8 cellular contexts compared by ENCODE assay signal in the genomic region with DNA sequence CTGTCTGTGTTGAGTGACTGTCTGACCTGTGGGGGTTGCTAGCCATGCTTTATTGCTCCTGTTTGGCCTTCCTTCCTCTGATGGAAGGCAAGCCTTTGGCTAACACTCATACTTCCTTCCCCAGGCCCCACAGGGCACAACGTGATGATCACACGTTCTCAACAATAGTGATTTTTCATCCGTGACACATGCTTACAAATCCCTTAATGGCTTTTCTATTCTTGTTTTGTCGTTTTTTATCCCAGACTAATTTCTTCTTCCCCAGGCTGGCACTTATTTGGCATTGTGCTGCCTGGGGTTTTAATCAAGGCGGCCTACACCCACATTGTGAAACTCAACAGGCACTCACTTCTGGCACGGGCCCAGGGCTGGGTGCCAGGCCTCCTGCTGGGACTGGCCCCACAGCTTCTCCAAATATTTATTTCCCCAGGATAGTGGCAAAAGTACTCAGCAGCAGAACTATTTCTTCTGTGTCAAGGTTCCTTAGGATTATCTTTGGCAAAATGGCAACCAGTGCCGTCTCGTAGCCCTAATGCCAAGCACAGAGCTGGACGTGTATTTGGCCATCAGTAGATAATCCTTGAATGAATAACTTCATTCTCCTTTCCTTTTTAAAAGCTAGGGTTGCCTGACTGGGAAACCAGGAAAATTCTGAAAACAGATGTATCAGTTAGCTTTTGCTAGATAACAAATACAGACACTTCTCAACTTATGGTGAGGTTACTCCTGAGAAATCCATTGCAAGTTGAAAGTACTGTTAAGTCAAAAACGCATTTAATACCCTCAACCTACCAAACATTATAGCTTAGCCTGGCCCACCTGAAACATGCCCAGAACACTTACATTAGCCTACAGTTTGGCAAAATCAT. TPM values are rescaled to one million over a fixed set of nuclear protein-coding genes. Genes with fewer than 3 reads are reported as not detected.
A peak's percentile ranks its signal among the peaks of the same experiment; 100 is the strongest.
DNase-seq lines count a peak whose midpoint lies in the region; ATAC-seq and TF ChIP-seq lines count a peak whose summit lies in the region.

No MANE protein-coding gene starts in this region.

- H3K4me1 Mint-ChIP-seq in T-cell = peaks cover 95 to 98% (median 96%) of the 10 kb centered on the region in 3 donors
- H3K4me1 Mint-ChIP-seq in Caco-2 (ENCODE audit: low read depth, unreplicated experiment) = peaks cover 20% of the 10 kb centered on the region

- H3K36me3 Mint-ChIP-seq in T-cell (peaks cover 3% of the 10 kb centered on the region), Caco-2 (ENCODE audit: insufficient read depth, unreplicated experiment) (peaks cover 5% of the 10 kb centered on the region)

- no peaks in the 10 kb centered on the region for H3K27me3 Mint-ChIP-seq in T-cell
- H3K27me3 Mint-ChIP-seq in Caco-2 (ENCODE audit: insufficient read depth, unreplicated experiment) = no peaks in the 10 kb centered on the region

- ATAC-seq in T-cell (replicated peaks in 1 of 4) = no peak
- peak; percentile 74 to 87 (median 76) for ATAC-seq in psoas muscle
- no peak for ATAC-seq in GM21576 (IDR thresholded peaks at IDR 0.05; ENCODE audit: unreplicated experiment)

- no peaks in the 10 kb centered on the region for H3K9me3 ChIP-seq in psoas muscle
- no peaks in the 10 kb centered on the region; the same call in 1 of the 2 replicates for H3K9me3 ChIP-seq in Caco-2

- H3K4me1 ChIP-seq in psoas muscle (peaks cover 30% of the 10 kb centered on the region), Caco-2 (peaks cover 31% of the 10 kb centered on the region)

- BruUV-seq in Caco-2 (replicated peaks; lab: Mats Ljungman, UMichigan) = no TSS peak

- intact Hi-C loops in psoas muscle (cut with DNase I) = no loop called here
- intact Hi-C loops in Caco-2 (cut with micrococcal nuclease; ENCODE audit: unreplicated experiment) = no loop called here

- CTCF ChIA-PET in T-cell (lab: Charles Lee) = interaction anchor here (0.6 to 1.8 kb wide), 4 partner anchors 28 to 283 kb away, joined by 3 to 6 read pairs (median 4); no protein-coding TSS in a partner anchor
- CTCF ChIA-PET in Caco-2 (lab: Charles Lee) = interaction anchor here (0.5 kb wide), 1 partner anchor 403 kb away, joined by 3 read pairs; no protein-coding TSS in a partner anchor

- H3K9me3 Mint-ChIP-seq in T-cell (peaks cover 0 to 3% (median 0%) of the 10 kb centered on the region in 3 donors), Caco-2 (ENCODE audit: unreplicated experiment) (peaks cover 8% of the 10 kb centered on the region)

- no peaks in the 10 kb centered on the region for H3K36me3 ChIP-seq in psoas muscle (ENCODE audit: insufficient read depth in 1 of 2, low read depth in 1 of 2)
- H3K36me3 ChIP-seq in Caco-2 (ENCODE audit: control insufficient read depth, insufficient read depth, low read length) = no peaks in the 10 kb centered on the region

- peak overlapping the region; percentile 68 for H3K27ac ChIP-seq in psoas muscle

- DNase-seq in AML-193 (lab: John Stamatoyannopoulos, UW) (peak; percentile 84 to 88), HPDE6-E6E7 (ENCODE audit: extremely low spot score) (peak; percentile 37), T-cell (no peak), fibroblast of villous mesenchyme (ENCODE audit: low read depth) (peak; percentile 69), psoas muscle (peak; percentile 82 to 87), Caco-2 (no peak)
- DNase-seq in activated CD8-positive, alpha-beta memory T cell treated with anti-CD3 and anti-CD28 coated beads, Interleukin-2, amount 50 U/mL, for 48 hours = no peak

- TF ChIP-seq CTCF in fibroblast of villous mesenchyme (IDR thresholded peaks at IDR 0.05; ENCODE audit: insufficient read depth, low read depth, low read length) (no peak), psoas muscle (IDR thresholded peaks at IDR 0.05) (no peak), Caco-2 (IDR thresholded peaks at IDR 0.05; ENCODE audit: insufficient read depth in 1 of 2, low read depth in 1 of 2, low read length in 1 of 2, severe bottlenecking in 1 of 2, unreplicated experiment in 1 of 2) (no peak)

- H3K27ac Mint-ChIP-seq in T-cell (peak overlapping the region; percentile 94 to 98), Caco-2 (ENCODE audit: unreplicated experiment) (no peak overlapping the region)

- peak overlapping the region in 2 of 3 donors; percentile 32 to 70 for H3K4me3 Mint-ChIP-seq in T-cell
- H3K4me3 Mint-ChIP-seq in Caco-2 (ENCODE audit: unreplicated experiment) = no peak overlapping the region

- 19 to 22% (median 22%) methylated on average over 10 of the region's 10 CpGs for WGBS in psoas muscle, 3 donors

- no peaks in the 10 kb centered on the region for H3K27me3 ChIP-seq in psoas muscle (ENCODE audit: insufficient read depth in 3 of 3, low read length in 2 of 3)
- no peaks in the 10 kb centered on the region for H3K27me3 ChIP-seq in Caco-2 (replicated peaks; ENCODE audit: control insufficient read depth, insufficient read depth, low read length)

- no peak overlapping the region for H3K4me3 ChIP-seq in fibroblast of villous mesenchyme (ENCODE audit: low read depth, low read length)
- no peak overlapping the region for H3K4me3 ChIP-seq in psoas muscle
- H3K4me3 ChIP-seq in Caco-2 (ENCODE audit: low read depth, low read length) = no peak overlapping the region

- POLR2A ChIA-PET in T-cell (lab: Charles Lee) = interaction anchor here in 1 of 2 donors (0.6 to 1.0 kb wide), 2 partner anchors 12 to 35 kb away, joined by 3 read pairs; no protein-coding TSS in a partner anchor
- POLR2A ChIA-PET in Caco-2 (lab: Charles Lee) = no interaction called here

RNA-seq across cellular contexts. Expression of a gene that starts 30.6 kb away (rescaled TPM):
- total RNA-seq in T-cell (10 to 100 TPM; 40.7 to 56.7 (median 47.8) TPM), fibroblast of villous mesenchyme (8.2 and 8.4 TPM in 2 replicates), psoas muscle (10 to 100 TPM in 1 of 4 donors, 1 to 10 TPM in 3; 2.6 to 18.5 (median 6.1) TPM), Caco-2 (2022) (27.0 and 37.8 TPM in 2 replicates)
- 1 to 10 TPM in 2 of 3 donors, under 1 TPM in 1; 0.65 to 2.6 (median 1.9) TPM for polyA plus RNA-seq in psoas muscle

Comparison
In these comparisons a context has a peak if more than half of its experiments do, and no peak if none do; other contexts are left out.
1. DNase-seq: peak in AML-193 (2 of 2), HPDE6-E6E7 (single experiment), fibroblast of villous mesenchyme (single experiment) and psoas muscle (2 of 2); none in T-cell (0 of 34), Caco-2 (0 of 2) and activated CD8-positive, alpha-beta memory T cell treated with anti-CD3 and anti-CD28 coated beads, Interleukin-2, amount 50 U/mL, for 48 hours (single experiment).
2. ATAC-seq: peak in psoas muscle (4 of 4); none in T-cell (0 of 4) and GM21576 (single experiment).